In the genomic region with DNA sequence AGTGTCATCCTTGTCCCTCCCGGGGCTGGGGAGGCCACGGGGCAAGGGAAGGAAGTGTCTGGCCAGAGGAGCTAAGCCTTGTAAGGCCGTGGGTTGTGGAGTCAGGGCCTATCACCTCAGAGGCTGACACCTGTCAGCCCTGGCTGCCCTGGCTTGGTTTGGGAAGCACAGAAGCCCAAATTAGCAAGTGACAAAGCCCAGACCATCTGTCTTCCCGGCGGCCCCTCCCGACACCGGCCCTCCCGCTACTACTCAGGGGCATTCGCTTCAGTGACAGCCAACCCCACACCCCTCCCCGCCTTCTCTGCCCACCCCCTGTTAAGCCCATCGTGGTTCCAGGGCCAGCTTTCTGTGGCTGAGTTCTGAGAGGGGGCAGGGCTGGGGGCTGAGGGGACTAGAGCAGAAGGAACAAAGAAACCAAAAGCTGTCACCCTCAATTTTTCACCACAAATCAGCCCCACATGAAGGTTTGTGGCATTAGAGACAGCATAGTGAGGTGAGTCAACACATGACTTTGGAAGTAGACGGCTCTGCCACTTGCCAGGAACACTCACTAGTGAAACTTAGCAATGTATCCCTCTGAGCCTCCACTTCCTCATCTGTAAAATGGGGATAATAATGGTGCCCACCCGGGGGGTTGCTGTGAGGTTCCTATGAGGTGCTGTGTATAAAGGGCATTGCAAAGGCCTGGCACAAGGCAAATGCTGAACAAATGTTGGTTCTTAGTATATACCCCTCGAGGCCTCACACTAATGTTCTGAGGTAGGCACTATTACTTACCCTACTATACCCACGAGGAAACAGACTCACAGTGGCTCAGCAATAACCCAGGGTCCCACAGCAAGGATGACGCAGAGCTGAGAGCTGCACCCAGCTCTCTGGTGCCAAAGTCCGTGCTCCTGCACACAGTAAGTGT, we compare ENCODE assay signal across 15 cellular contexts. TPM values are rescaled to one million over a fixed set of nuclear protein-coding genes. Genes with fewer than 3 reads are reported as not detected.
DNase-seq lines count a peak whose midpoint lies in the region; ATAC-seq lines count a peak whose summit lies in the region.
"Had no signal": no experiment of that assay in that cellular context is flagged by ENCODE, and none has a peak within 500 bp of the region (broad histone marks: within the 10 kb centered on the region; RNA-seq: fewer than 3 reads in every experiment).

No MANE protein-coding gene starts in this region.

- H3K4me2 ChIP-seq in trophoblast cell (ENCODE audit: low read length) = no peak overlapping the region

- no peak overlapping the region for H2AK5ac ChIP-seq in trophoblast cell (ENCODE audit: low read length)

- H3K79me1 ChIP-seq in trophoblast cell (ENCODE audit: low read length) = no peaks in the 10 kb centered on the region

- no peak overlapping the region for H3K14ac ChIP-seq in trophoblast cell (ENCODE audit: low read length)

- no peaks in the 10 kb centered on the region for H3K36me3 ChIP-seq in trophoblast cell (ENCODE audit: control insufficient read depth in 1 of 2, insufficient read depth in 2 of 2, low read length in 2 of 2)
- H3K36me3 ChIP-seq: uterus had no signal

- no peak overlapping the region for H3K23ac ChIP-seq in trophoblast cell (ENCODE audit: low read length)

- no peak overlapping the region for H4K12ac ChIP-seq in trophoblast cell (ENCODE audit: low read depth, low read length)

- H2BK12ac ChIP-seq in trophoblast cell (ENCODE audit: low read length) = no peak overlapping the region

- no peak overlapping the region for H3K9ac ChIP-seq in trophoblast cell (ENCODE audit: low read length)

- ATAC-seq in GM18511 (IDR thresholded peaks at IDR 0.05; ENCODE audit: unreplicated experiment) (peak; percentile 43), HG02678 (IDR thresholded peaks at IDR 0.05; ENCODE audit: unreplicated experiment) (no peak)

- no peaks in the 10 kb centered on the region for H3K79me2 ChIP-seq in trophoblast cell (ENCODE audit: control insufficient read depth, insufficient read depth, low read length, poor library complexity)

- H3K9me3 ChIP-seq in trophoblast cell (ENCODE audit: insufficient read depth, low read depth, low read length) = peaks cover 2% of the 10 kb centered on the region
- H3K9me3 ChIP-seq: uterus had no signal

- H3K27me3 ChIP-seq in trophoblast cell (ENCODE audit: insufficient read depth, low read length) = no peaks in the 10 kb centered on the region
- H3K27me3 ChIP-seq: uterus had no signal

- no peak overlapping the region for H2BK5ac ChIP-seq in trophoblast cell (ENCODE audit: low read depth, low read length, poor library complexity)

- H4K8ac ChIP-seq in trophoblast cell (ENCODE audit: low read depth, low read length) = no peak overlapping the region

- H3K4me3 ChIP-seq in trophoblast cell (ENCODE audit: low read depth, low read length) = no peak overlapping the region
- H3K4me3 ChIP-seq: uterus had no signal

- H2AFZ ChIP-seq in trophoblast cell (ENCODE audit: insufficient read depth, low read length, poor library complexity) = peak overlapping the region; percentile 17

- H3K4ac ChIP-seq in trophoblast cell (ENCODE audit: low read depth, low read length) = no peak overlapping the region

- H3K4me1 ChIP-seq in trophoblast cell (ENCODE audit: control insufficient read depth in 1 of 2, insufficient read depth in 2 of 2, low read length in 2 of 2) = peaks cover 0 to 3% of the 10 kb centered on the region in 2 experiments
- H3K4me1 ChIP-seq: uterus had no signal

- no peak overlapping the region for H3K18ac ChIP-seq in trophoblast cell (ENCODE audit: low read length)

- DNase-seq in NCI-H2171 (lab: John Stamatoyannopoulos, UW) = peak; percentile 60
- peak; percentile 92 for DNase-seq in cerebellum (ENCODE audit: low spot score)
- DNase-seq in trophoblast cell = no peak
- no peak for DNase-seq in A172 (ENCODE audit: low spot score)
- no peak for DNase-seq in activated CD4-positive, CD25-positive, alpha-beta regulatory T cell treated with anti-CD3 and anti-CD28 coated beads, Interleukin-2, amount 50 U/mL, for 72 hours
- DNase-seq: head of caudate nucleus; naive B cell; stimulated activated naive CD4-positive, alpha-beta T cell; T1000; uterus had no signal

- no peak overlapping the region for H4K91ac ChIP-seq in trophoblast cell (ENCODE audit: low read depth, low read length)

- no peak overlapping the region for H3K27ac ChIP-seq in trophoblast cell (ENCODE audit: low read depth, low read length)
- H3K27ac ChIP-seq: C4-2B, uterus had no signal

- no peak overlapping the region for H2BK120ac ChIP-seq in trophoblast cell (ENCODE audit: insufficient read depth, low read length, poor library complexity)

- WGBS in trophoblast cell (ENCODE audit: extremely low coverage, insufficient coverage, insufficient read length) = no CpG with 5 or more reads among the region's 17 CpGs

RNA-seq across cellular contexts. Expression of a gene that starts 5.1 kb away (rescaled TPM):
- total RNA-seq in cerebellum = 0.64 TPM
- polyA plus RNA-seq in trophoblast cell (2013) = 0.75 and 0.90 TPM in 2 replicates
- total RNA-seq in A172 (2014; rRNA removed; shearing (Covaris generic)) = not detected in 2 replicates
- total RNA-seq: activated CD8-positive, alpha-beta memory T cell treated with anti-CD3 and anti-CD28 coated beads for 36 hours had no signal
- polyA plus RNA-seq: IgD-negative memory B cell had no signal

RNA-seq across cellular contexts. Expression of a gene that starts 27.5 kb away (rescaled TPM):
- total RNA-seq in cerebellum = not detected
- polyA plus RNA-seq in trophoblast cell (2013) = 28.6 and 30.4 TPM in 2 replicates
- total RNA-seq in A172 (2014; rRNA removed; shearing (Covaris generic)) = 0.67 TPM in 1 of 2 replicates, not detected in the other
- total RNA-seq: activated CD8-positive, alpha-beta memory T cell treated with anti-CD3 and anti-CD28 coated beads for 36 hours had no signal
- polyA plus RNA-seq: IgD-negative memory B cell had no signal

RNA-seq across cellular contexts. Expression of a gene that starts 42.3 kb away (rescaled TPM):
- 5.6 TPM for total RNA-seq in cerebellum
- polyA plus RNA-seq in trophoblast cell (2013) = 49.4 and 51.1 TPM in 2 replicates
- 96.2 and 133 TPM in 2 replicates for total RNA-seq in A172 (2014; rRNA removed; shearing (Covaris generic))

RNA-seq across cellular contexts. Expression of a gene that starts 49.2 kb away (rescaled TPM):
- total RNA-seq in cerebellum = not detected
- polyA plus RNA-seq in trophoblast cell (2013) = 32.3 and 32.7 TPM in 2 replicates
- total RNA-seq in A172 (2014; rRNA removed; shearing (Covaris generic)) = 0.45 and 2.9 TPM in 2 replicates
- total RNA-seq: activated CD8-positive, alpha-beta memory T cell treated with anti-CD3 and anti-CD28 coated beads for 36 hours had no signal
- polyA plus RNA-seq: IgD-negative memory B cell had no signal

Comparison
In these comparisons a context has a peak if more than half of its experiments do, and no peak if none do; other contexts are left out.
1. DNase-seq: peak in NCI-H2171 (single experiment) and cerebellum (single experiment); none in trophoblast cell (0 of 2), A172 (single experiment) and activated CD4-positive, CD25-positive, alpha-beta regulatory T cell treated with anti-CD3 and anti-CD28 coated beads, Interleukin-2, amount 50 U/mL, for 72 hours (single experiment).
2. RNA of a gene that starts 42.3 kb away (total RNA-seq): 96.2 to 133 TPM in A172; 5.6 TPM in cerebellum (single experiment); every median in the first group is over 10 times any median in the second.